Comparison of ENCODE assay signal across 8 cellular contexts in genomic region chr3:186617038-186617934, GRCh38.
DNase-seq lines count a peak whose midpoint lies in the region; ATAC-seq and TF ChIP-seq lines count a peak whose summit lies in the region.

No MANE protein-coding gene starts in this region.

- no peak overlapping the region for H3K27ac ChIP-seq in WERI-Rb-1

- in situ Hi-C loops in T47D (cut with HindIII; ENCODE audit: low pct_unique_long_range_greater_than_20kb, low sequenced_read_pairs), result no loop called here

- H3K27me3 ChIP-seq in WERI-Rb-1 (ENCODE audit: insufficient read depth, low read depth, severe bottlenecking), result peaks cover 18% of the 10 kb centered on the region

- no peaks in the 10 kb centered on the region for H3K36me3 ChIP-seq in WERI-Rb-1

- H3K9me3 ChIP-seq in WERI-Rb-1 (ENCODE audit: severe bottlenecking), result no peaks in the 10 kb centered on the region

- DNase-seq in AG09309 (ENCODE audit: low read depth), result peak; percentile 97
- DNase-seq in NCI-H2171 (lab: John Stamatoyannopoulos, UW), result peak; percentile 37
- DNase-seq in WERI-Rb-1, result peak; percentile 64
- DNase-seq in T47D (ENCODE audit: low read depth in 1 of 2, low spot score in 1 of 2), result peak; percentile 93 to 97
- peak; percentile 78 for DNase-seq in inferior parietal cortex (ENCODE audit: extremely low spot score)
- DNase-seq in stimulated activated CD4-positive, alpha-beta T cell treated with anti-CD3 and anti-CD28 coated beads, Interleukin-15, amount 100 ng/mL, for 24 hours, result peak; percentile 91

- ATAC-seq in GM18870 (IDR thresholded peaks at IDR 0.05; ENCODE audit: unreplicated experiment) (peak; percentile 62), HG03135 (IDR thresholded peaks at IDR 0.05; ENCODE audit: unreplicated experiment) (peak; percentile 89)

- H3K4me3 ChIP-seq in AG09309 (ENCODE audit: control insufficient read depth, low read depth, low read length) (peak overlapping the region; percentile 31), WERI-Rb-1 (ENCODE audit: low read depth, low read length) (no peak overlapping the region)

- peak; percentile 97 for TF ChIP-seq CTCF in AG09309 (IDR thresholded peaks at IDR 0.05; ENCODE audit: control insufficient read depth, insufficient read depth, low read depth, low read length, missing control alignments)
- peak; percentile 92 for TF ChIP-seq CTCF in WERI-Rb-1 (IDR thresholded peaks at IDR 0.05; ENCODE audit: low read depth, low read length)

Comparison
In these comparisons a context has a peak if more than half of its experiments do, and no peak if none do; other contexts are left out.
1. DNase-seq: peak in every context shown above with its lines; median percentile 97 in AG09309; 95 in T47D; 91 in stimulated activated CD4-positive, alpha-beta T cell treated with anti-CD3 and anti-CD28 coated beads, Interleukin-15, amount 100 ng/mL, for 24 hours; 78 in inferior parietal cortex; 64 in WERI-Rb-1; 37 in NCI-H2171.